1 cellular context compared by ENCODE assay signal in the genomic region with DNA sequence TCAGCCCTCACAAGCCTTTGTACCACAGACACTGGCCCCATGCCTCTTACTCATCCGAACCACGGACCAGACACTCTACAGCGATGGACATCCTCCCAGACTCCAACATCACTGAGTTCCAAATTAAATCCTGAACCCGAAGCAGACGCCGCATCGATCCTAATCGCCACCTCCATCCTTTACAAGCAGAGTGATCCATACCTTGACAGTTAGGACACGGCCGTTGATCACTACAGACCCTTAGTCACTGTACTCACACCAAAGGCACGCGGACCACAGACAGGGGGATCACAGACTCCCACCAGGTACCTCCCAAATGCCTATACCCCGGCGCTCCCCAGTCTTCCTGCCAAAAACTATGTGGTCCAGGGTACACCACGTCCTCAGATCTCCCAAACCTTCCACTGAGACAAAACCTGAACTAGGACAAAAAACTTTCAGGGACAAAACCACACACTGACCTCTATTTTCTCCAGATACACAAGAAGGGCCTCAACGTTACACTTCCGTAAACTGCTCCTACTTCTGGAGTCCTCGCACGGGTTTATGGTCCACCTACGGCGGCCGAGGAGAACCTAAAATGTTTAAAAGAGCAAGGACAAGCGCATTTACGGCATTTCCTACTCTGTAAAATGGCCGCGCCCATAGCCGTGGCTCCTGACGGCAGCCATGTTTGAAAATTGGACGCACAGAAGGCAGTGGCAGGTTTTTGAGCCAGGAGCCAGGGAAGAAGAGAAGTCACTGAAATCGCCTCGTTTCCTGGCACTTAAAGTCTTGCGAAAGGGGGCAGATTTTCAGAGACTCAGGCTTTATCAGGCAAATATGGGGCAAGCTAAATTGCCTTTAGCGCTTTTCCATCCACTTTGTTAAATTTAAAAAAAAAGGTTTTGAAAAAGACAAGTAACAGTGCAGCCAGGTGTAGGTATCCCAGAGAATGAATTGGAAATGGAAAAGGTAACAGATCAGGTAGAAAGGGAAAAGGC.
TF ChIP-seq lines count a peak whose summit lies in the region.

TSS of gene ZNF350 (minus strand) at position 532 of the 983 bp plus-strand sequence. CDS start 12,480 bp downstream, outside the sequence.

TF ChIP-seq in SK-N-SH, 30 proteins besides CTCF, POLR2A, EP300 and RAD21 (continued from another document):
- TF ChIP-seq, protein P1, sequence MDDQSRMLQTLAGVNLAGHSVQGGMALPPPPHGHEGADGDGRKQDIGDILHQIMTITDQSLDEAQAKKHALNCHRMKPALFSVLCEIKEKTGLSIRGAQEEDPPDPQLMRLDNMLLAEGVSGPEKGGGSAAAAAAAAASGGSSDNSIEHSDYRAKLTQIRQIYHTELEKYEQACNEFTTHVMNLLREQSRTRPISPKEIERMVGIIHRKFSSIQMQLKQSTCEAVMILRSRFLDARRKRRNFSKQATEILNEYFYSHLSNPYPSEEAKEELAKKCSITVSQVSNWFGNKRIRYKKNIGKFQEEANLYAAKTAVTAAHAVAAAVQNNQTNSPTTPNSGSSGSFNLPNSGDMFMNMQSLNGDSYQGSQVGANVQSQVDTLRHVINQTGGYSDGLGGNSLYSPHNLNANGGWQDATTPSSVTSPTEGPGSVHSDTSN (IDR thresholded peaks at IDR 0.05): no peak
- TF ChIP-seq YY1 (IDR thresholded peaks at IDR 0.05; ENCODE audit: low read depth): peak; percentile 100
- 0 out of 2 replicates have a peak, but pooled peaks have one; percentile 1 for TF ChIP-seq SMC3 (IDR thresholded peaks at IDR 0.05; ENCODE audit: low read depth, low read length)
- no peak for TF ChIP-seq GATA2 (CRISPR knock-in tag; IDR thresholded peaks at IDR 0.05)
- TF ChIP-seq USF2 (IDR thresholded peaks at IDR 0.05; ENCODE audit: borderline replicate concordance, low read depth, low read length): no peak
- 0 out of 2 replicates have a peak, but pooled peaks have one; percentile 20 for TF ChIP-seq RCOR1 (IDR thresholded peaks at IDR 0.05; ENCODE audit: low read length)
- no peak for TF ChIP-seq TCF12 (IDR thresholded peaks at IDR 0.05)
- no peak for TF ChIP-seq FOXM1 (IDR thresholded peaks at IDR 0.05; ENCODE audit: low read depth)
- TF ChIP-seq RFX5 (IDR thresholded peaks at IDR 0.05; ENCODE audit: low read length): no peak
- TF ChIP-seq GABPA (IDR thresholded peaks at IDR 0.05; ENCODE audit: low read depth): peak; percentile 62
- 0 out of 2 replicates have a peak, but pooled peaks have one; percentile 17 for TF ChIP-seq TEAD4 (IDR thresholded peaks at IDR 0.05; ENCODE audit: borderline replicate concordance, insufficient read depth)
- TF ChIP-seq, protein P2, sequence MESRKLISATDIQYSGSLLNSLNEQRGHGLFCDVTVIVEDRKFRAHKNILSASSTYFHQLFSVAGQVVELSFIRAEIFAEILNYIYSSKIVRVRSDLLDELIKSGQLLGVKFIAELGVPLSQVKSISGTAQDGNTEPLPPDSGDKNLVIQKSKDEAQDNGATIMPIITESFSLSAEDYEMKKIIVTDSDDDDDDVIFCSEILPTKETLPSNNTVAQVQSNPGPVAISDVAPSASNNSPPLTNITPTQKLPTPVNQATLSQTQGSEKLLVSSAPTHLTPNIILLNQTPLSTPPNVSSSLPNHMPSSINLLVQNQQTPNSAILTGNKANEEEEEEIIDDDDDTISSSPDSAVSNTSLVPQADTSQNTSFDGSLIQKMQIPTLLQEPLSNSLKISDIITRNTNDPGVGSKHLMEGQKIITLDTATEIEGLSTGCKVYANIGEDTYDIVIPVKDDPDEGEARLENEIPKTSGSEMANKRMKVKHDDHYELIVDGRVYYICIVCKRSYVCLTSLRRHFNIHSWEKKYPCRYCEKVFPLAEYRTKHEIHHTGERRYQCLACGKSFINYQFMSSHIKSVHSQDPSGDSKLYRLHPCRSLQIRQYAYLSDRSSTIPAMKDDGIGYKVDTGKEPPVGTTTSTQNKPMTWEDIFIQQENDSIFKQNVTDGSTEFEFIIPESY (IDR thresholded peaks at IDR 0.05; ENCODE audit: borderline replicate concordance, low read depth): peak; percentile 49; the same call in 1 of the 2 replicates
- TF ChIP-seq FOXJ3 (CRISPR knock-in tag; IDR thresholded peaks at IDR 0.05): peak; percentile 50; the same call in 1 of the 2 replicates
- TF ChIP-seq ELF1 (IDR thresholded peaks at IDR 0.05): peak; percentile 100
- TF ChIP-seq USF1 (IDR thresholded peaks at IDR 0.05; ENCODE audit: borderline replicate concordance, low read depth): no peak
- peak; percentile 81; the same call in 1 of the 2 replicates for TF ChIP-seq SIN3A (IDR thresholded peaks at IDR 0.05; ENCODE audit: borderline replicate concordance, low read depth, low read length)
- no peak for TF ChIP-seq JUND (IDR thresholded peaks at IDR 0.05)
- TF ChIP-seq RXRA (IDR thresholded peaks at IDR 0.05; ENCODE audit: borderline replicate concordance, low read depth): no peak
